6 cellular contexts compared by ENCODE assay signal in the genomic region with DNA sequence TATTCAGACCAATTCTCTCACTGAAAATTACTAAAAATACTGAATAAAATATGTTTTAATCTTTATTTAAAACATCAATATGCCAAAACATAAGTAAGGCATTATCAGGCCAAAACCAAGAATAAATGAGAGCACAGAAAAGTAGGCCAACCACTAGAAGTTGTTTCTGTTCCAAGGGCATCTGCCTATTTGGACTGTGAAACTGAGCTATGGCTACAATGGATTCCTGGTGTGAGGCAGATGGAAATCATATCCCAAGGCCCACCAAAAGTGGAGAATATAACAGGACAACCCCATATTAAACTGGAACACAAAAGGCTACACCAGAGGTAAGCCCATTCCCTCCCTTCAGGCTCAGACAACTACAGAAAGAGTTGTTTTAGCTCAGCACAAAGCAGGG.
"Had no signal": no experiment of that assay in that cellular context is flagged by ENCODE, and none has a peak within 500 bp of the region (broad histone marks: within the 10 kb centered on the region; RNA-seq: fewer than 3 reads in every experiment).

No MANE protein-coding gene starts in this region.

- H3K4me2 ChIP-seq: GM23338 had no signal

- H3K27ac ChIP-seq: HL-60 had no signal

- H2AFZ ChIP-seq: GM23338 had no signal

- ATAC-seq: GM23338, HepG2 had no signal

- H3K4me3 ChIP-seq: GM23338 had no signal

- DNase-seq: H9, HCEC 1CT, KBM-7 had no signal
